ENCODE assay signal across 8 cellular contexts in the genomic region with DNA sequence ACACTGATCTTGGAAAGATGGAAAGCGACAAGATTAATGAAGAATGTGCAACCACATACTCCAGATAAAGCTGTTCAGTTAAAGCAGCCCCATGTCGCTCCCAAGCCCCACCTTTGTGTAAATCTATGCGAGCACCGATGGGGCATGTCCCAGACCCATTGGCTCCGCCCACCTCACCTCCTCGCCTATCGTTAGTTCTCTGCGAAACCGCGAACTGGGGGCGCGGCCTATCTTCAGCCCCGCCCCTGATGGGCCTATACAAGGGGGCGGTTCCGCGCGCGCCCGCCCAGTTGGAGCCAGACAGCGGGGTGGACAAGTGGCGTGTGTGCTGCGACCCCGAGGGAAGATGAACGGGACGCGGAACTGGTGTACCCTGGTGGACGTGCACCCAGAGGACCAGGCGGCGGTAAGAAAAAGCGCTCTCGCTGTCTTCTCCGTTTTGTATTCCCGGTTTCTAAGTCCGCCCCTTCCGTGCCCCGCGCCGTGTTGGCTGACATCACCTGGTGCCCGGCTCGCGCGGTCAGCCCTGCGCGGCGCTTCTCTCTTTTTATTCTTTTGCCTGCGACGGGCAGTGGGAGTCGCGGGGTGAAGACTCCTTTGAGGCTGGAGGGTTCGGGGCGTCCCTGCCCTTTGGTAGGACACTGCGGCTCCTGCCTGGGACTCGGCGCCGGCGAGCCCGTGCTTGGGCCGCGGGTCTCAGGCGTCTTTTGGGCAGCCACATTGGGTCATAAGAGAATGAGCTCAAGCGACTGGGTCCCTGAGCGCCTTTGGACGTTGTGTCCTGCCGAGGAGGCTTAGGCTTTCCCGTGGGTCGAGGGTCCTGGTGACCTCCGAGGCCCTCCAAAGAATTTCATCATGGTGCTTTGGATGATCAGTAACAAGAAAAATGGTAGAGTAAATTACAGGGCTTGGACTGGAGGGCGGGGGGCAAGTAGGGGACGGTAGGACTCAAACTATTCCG. TPM values are rescaled to one million over a fixed set of nuclear protein-coding genes. Genes with fewer than 3 reads are reported as not detected.
DNase-seq lines count a peak whose midpoint lies in the region; ATAC-seq and TF ChIP-seq lines count a peak whose summit lies in the region.

A gene with protein sequence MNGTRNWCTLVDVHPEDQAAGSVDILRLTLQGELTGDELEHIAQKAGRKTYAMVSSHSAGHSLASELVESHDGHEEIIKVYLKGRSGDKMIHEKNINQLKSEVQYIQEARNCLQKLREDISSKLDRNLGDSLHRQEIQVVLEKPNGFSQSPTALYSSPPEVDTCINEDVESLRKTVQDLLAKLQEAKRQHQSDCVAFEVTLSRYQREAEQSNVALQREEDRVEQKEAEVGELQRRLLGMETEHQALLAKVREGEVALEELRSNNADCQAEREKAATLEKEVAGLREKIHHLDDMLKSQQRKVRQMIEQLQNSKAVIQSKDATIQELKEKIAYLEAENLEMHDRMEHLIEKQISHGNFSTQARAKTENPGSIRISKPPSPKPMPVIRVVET (plus strand): TSS at position 289 of the 961 bp plus-strand sequence. CDS start 58 bp downstream, at position 347.

- CTCF ChIA-PET in IMR-90 (lab: Yijun Ruan, JAX), result interaction anchor here (0.6 to 1.1 kb wide), 3 partner anchors 99 to 194 kb away, joined by 3 to 4 read pairs (median 3); no protein-coding TSS in a partner anchor
- CTCF ChIA-PET in Panc1 (lab: Charles Lee), result interaction anchor here (0.7 to 0.8 kb wide), 2 partner anchors 29 to 53 kb away, joined by 4 read pairs; partner anchors contain the start of gene CGN
- CTCF ChIA-PET in naive thymus-derived CD4-positive, alpha-beta T cell (lab: Charles Lee), result interaction anchor here (0.6 to 0.7 kb wide), 2 partner anchors 60 to 96 kb away, joined by 3 read pairs; no protein-coding TSS in a partner anchor

- H3K4me3 ChIP-seq in IMR-90 (ENCODE audit: insufficient read depth, low read depth, low read length) (peak within 1 kb of the TSS; percentile 73), Panc1 (ENCODE audit: low read depth in 2 of 2, low read length in 2 of 2) (peak within 1 kb of the TSS; percentile 85 to 98)
- peak within 1 kb of the TSS; percentile 90 for H3K4me3 ChIP-seq in naive thymus-derived CD4-positive, alpha-beta T cell (ENCODE audit: low read length)

- peak within 1 kb of the TSS; percentile 51 for H2BK5ac ChIP-seq in IMR-90 (ENCODE audit: low read depth, low read length, poor library complexity, severe bottlenecking)

- H3K4ac ChIP-seq in IMR-90 (ENCODE audit: low read depth, low read length), result peak within 1 kb of the TSS; percentile 82

- H3K56ac ChIP-seq in IMR-90 (ENCODE audit: extremely low read depth, insufficient read depth, low read length), result peak within 1 kb of the TSS; percentile 66; the same call in 1 of the 2 replicates

- DNase-seq in DMS 273 (lab: John Stamatoyannopoulos, UW; ENCODE audit: unreplicated experiment), result peak; percentile 98
- DNase-seq in IMR-90, result peak; percentile 89
- DNase-seq in Panc1 (ENCODE audit: low read depth, low spot score), result peak; percentile 70
- peak; percentile 87 for DNase-seq in activated T-helper 1 cell treated with Interleukin-2 at 50 U/mL for 16 hours (ENCODE audit: low read depth)
- DNase-seq in fibroblast of gingiva (ENCODE audit: low read depth), result peak; percentile 75
- DNase-seq in naive thymus-derived CD4-positive, alpha-beta T cell, result peak; percentile 89 to 95 (median 93)
- DNase-seq in stimulated activated naive B cell treated with anti-CD40 and anti-IgM and Interleukin-4, amounts not matched to agents 10 μg/mL and 1 μg/mL and 100 μg/mL, for 72 hours, result peak; percentile 86

- H3K4me3 Mint-ChIP-seq in naive thymus-derived CD4-positive, alpha-beta T cell, result peak within 1 kb of the TSS; percentile 91 to 98 (median 97)
- peak within 1 kb of the TSS; percentile 92 to 95 for H3K4me3 Mint-ChIP-seq in stimulated activated naive B cell treated with anti-CD40 and anti-IgM and Interleukin-4, amounts not matched to agents 10 μg/mL and 1 μg/mL and 100 μg/mL, for 72 hours

- peaks cover 34% of the 10 kb centered on the region for H3K9me1 ChIP-seq in IMR-90 (ENCODE audit: insufficient read depth, low read length)

- intact Hi-C loops in IMR-90 (cut with micrococcal nuclease), result loop anchor here (2.0 to 10.0 kb wide), 3 partner anchors 82 to 294 kb away; partner anchors contain the start of genes C2CD4D, PI4KB, POGZ and RORC
- intact Hi-C loops in Panc1 (cut with micrococcal nuclease; ENCODE audit: unreplicated experiment), result loop anchor here (10.0 kb wide), 1 partner anchor 96 kb away; no protein-coding TSS in a partner anchor
- intact Hi-C loops in naive thymus-derived CD4-positive, alpha-beta T cell (cut with micrococcal nuclease), result loop anchor here (1.0 to 5.0 kb wide), 5 partner anchors 29 to 452 kb away; partner anchors contain the start of genes CGN (in 1 of the 2), S100A10 (in 1 of the 2) and SNX27 (in 1 of the 2)

- H2BK15ac ChIP-seq in IMR-90 (ENCODE audit: low read depth, low read length), result peak within 1 kb of the TSS; percentile 80; the same call in 1 of the 3 replicates

- H3K4me1 ChIP-seq in IMR-90 (ENCODE audit: control insufficient read depth, insufficient read depth, low read length) (peaks cover 28% of the 10 kb centered on the region), Panc1 (ENCODE audit: control insufficient read depth, insufficient read depth, low read length) (peaks cover 29% of the 10 kb centered on the region)
- H3K4me1 ChIP-seq in naive thymus-derived CD4-positive, alpha-beta T cell (ENCODE audit: control insufficient read depth in 2 of 2, insufficient read depth in 2 of 2, low read length in 2 of 2), result peaks cover 11 to 18% of the 10 kb centered on the region in 2 donors

- no peaks in the 10 kb centered on the region for H3K9me3 Mint-ChIP-seq in naive thymus-derived CD4-positive, alpha-beta T cell
- H3K9me3 Mint-ChIP-seq in stimulated activated naive B cell treated with anti-CD40 and anti-IgM and Interleukin-4, amounts not matched to agents 10 μg/mL and 1 μg/mL and 100 μg/mL, for 72 hours, result no peaks in the 10 kb centered on the region

- 0% methylated on average over 48 of the region's 70 CpGs; no CpG with 5 or more reads in 1 of the 2 experiments for WGBS in IMR-90 (ENCODE audit: extremely low coverage in 2 of 2, insufficient read length in 1 of 2), 2 experiments

- dilution Hi-C loops in IMR-90 (cut with HindIII; ENCODE audit: low sequenced_read_pairs, unreplicated experiment), result no loop called here

- peaks cover 12 to 31% (median 22%) of the 10 kb centered on the region in 7 donors for H3K4me1 Mint-ChIP-seq in naive thymus-derived CD4-positive, alpha-beta T cell
- peaks cover 13 to 24% of the 10 kb centered on the region in 2 donors for H3K4me1 Mint-ChIP-seq in stimulated activated naive B cell treated with anti-CD40 and anti-IgM and Interleukin-4, amounts not matched to agents 10 μg/mL and 1 μg/mL and 100 μg/mL, for 72 hours

- TF ChIP-seq CTCF in IMR-90 (conservative IDR thresholded peaks at IDR 0.05; ENCODE audit: low read depth, low read length) (no peak), Panc1 (IDR thresholded peaks at IDR 0.05) (no peak)

- H2AK9ac ChIP-seq in IMR-90 (replicated peaks; ENCODE audit: low read depth, low read length, poor library complexity), result peak within 1 kb of the TSS; percentile 93

- no peaks in the 10 kb centered on the region for H3K27me3 ChIP-seq in IMR-90 (ENCODE audit: control insufficient read depth, insufficient read depth, low read length)
- H3K27me3 ChIP-seq in Panc1 (ENCODE audit: control insufficient read depth, insufficient read depth, low read length), result no peaks in the 10 kb centered on the region
- no peaks in the 10 kb centered on the region for H3K27me3 ChIP-seq in naive thymus-derived CD4-positive, alpha-beta T cell (ENCODE audit: control insufficient read depth in 2 of 2, insufficient read depth in 2 of 2, low read length in 2 of 2)

- H2BK20ac ChIP-seq in IMR-90 (ENCODE audit: low read depth, low read length), result peak within 1 kb of the TSS; percentile 75

- H3K9ac ChIP-seq in IMR-90 (ENCODE audit: low read depth, low read length), result peak within 1 kb of the TSS; percentile 60

- H3K23ac ChIP-seq in IMR-90 (ENCODE audit: low read depth, low read length), result peak within 1 kb of the TSS; percentile 82

- H3K4me2 ChIP-seq in IMR-90 (ENCODE audit: low read depth, low read length), result peak within 1 kb of the TSS; percentile 83

- peak within 1 kb of the TSS; percentile 70 to 93 (median 89) for H3K27ac Mint-ChIP-seq in naive thymus-derived CD4-positive, alpha-beta T cell
- peak within 1 kb of the TSS; percentile 90 for H3K27ac Mint-ChIP-seq in stimulated activated naive B cell treated with anti-CD40 and anti-IgM and Interleukin-4, amounts not matched to agents 10 μg/mL and 1 μg/mL and 100 μg/mL, for 72 hours

- H3K14ac ChIP-seq in IMR-90 (replicated peaks; ENCODE audit: low read depth, low read length), result peak within 1 kb of the TSS; percentile 80

- H4K5ac ChIP-seq in IMR-90 (ENCODE audit: low read depth, low read length), result peak within 1 kb of the TSS; percentile 14

- H3K36me3 ChIP-seq in IMR-90 (ENCODE audit: control insufficient read depth, insufficient read depth, low read length) (no peaks in the 10 kb centered on the region), Panc1 (ENCODE audit: control insufficient read depth, insufficient read depth, low read length) (no peaks in the 10 kb centered on the region)
- H3K36me3 ChIP-seq in naive thymus-derived CD4-positive, alpha-beta T cell (ENCODE audit: control insufficient read depth in 2 of 3, insufficient read depth in 3 of 3, low read length in 3 of 3), result no peaks in the 10 kb centered on the region

- TF ChIP-seq RAD21 in IMR-90 (IDR thresholded peaks at IDR 0.05; ENCODE audit: low read length), result no peak

- H3K18ac ChIP-seq in IMR-90 (ENCODE audit: low read depth, low read length), result peak within 1 kb of the TSS; percentile 36

- H3K9me3 ChIP-seq in IMR-90 (ENCODE audit: control insufficient read depth, insufficient read depth, low read length) (no peaks in the 10 kb centered on the region), Panc1 (ENCODE audit: control insufficient read depth, insufficient read depth, low read depth, low read length) (no peaks in the 10 kb centered on the region)
- H3K9me3 ChIP-seq in naive thymus-derived CD4-positive, alpha-beta T cell (ENCODE audit: control insufficient read depth in 2 of 3, low read length in 3 of 3), result no peaks in the 10 kb centered on the region

- H3K27ac ChIP-seq in IMR-90 (ENCODE audit: insufficient read depth, low read length) (peak within 1 kb of the TSS; percentile 35), Panc1 (ENCODE audit: low read length) (peak within 1 kb of the TSS; percentile 87)
- peak within 1 kb of the TSS; percentile 71 for H3K27ac ChIP-seq in naive thymus-derived CD4-positive, alpha-beta T cell (ENCODE audit: low read depth, low read length)

- POLR2A ChIA-PET in IMR-90 (lab: Charles Lee; ENCODE audit: unreplicated experiment), result no interaction called here
- POLR2A ChIA-PET in Panc1 (lab: Charles Lee), result interaction anchor here (0.6 to 0.7 kb wide), 6 partner anchors 13 to 323 kb away, joined by 3 to 7 read pairs (median 4); partner anchors contain the start of gene POGZ
- POLR2A ChIA-PET in naive thymus-derived CD4-positive, alpha-beta T cell (lab: Charles Lee), result interaction anchor here (0.6 to 1.4 kb wide), 7 partner anchors 10 to 1653 kb away, joined by 3 to 6 read pairs (median 3); partner anchors contain the start of genes CGN, MRPL9 and SNX27

- peak; percentile 98 for TF ChIP-seq POLR2A in IMR-90 (IDR thresholded peaks at IDR 0.05; ENCODE audit: low read depth, low read length)

- peak within 1 kb of the TSS; percentile 19 to 59; a peak in 1 of 4 replicates for H4K8ac ChIP-seq in IMR-90 (ENCODE audit: low read depth in 2 of 2, low read length in 2 of 2)

- H3K36me3 Mint-ChIP-seq in naive thymus-derived CD4-positive, alpha-beta T cell, result no peaks in the 10 kb centered on the region
- no peaks in the 10 kb centered on the region for H3K36me3 Mint-ChIP-seq in stimulated activated naive B cell treated with anti-CD40 and anti-IgM and Interleukin-4, amounts not matched to agents 10 μg/mL and 1 μg/mL and 100 μg/mL, for 72 hours

- peak within 1 kb of the TSS; percentile 58 for H4K91ac ChIP-seq in IMR-90 (ENCODE audit: insufficient read depth, low read depth, low read length)

- peak within 1 kb of the TSS; percentile 61 for H2BK120ac ChIP-seq in IMR-90 (ENCODE audit: low read depth, low read length)

- H2AFZ ChIP-seq in IMR-90 (replicated peaks; ENCODE audit: low read length, poor library complexity), result peak within 1 kb of the TSS; percentile 92

- H3K27me3 Mint-ChIP-seq in naive thymus-derived CD4-positive, alpha-beta T cell, result peaks cover 6 to 24% (median 8%) of the 10 kb centered on the region in 5 donors
- peaks cover 10 to 24% of the 10 kb centered on the region in 2 donors for H3K27me3 Mint-ChIP-seq in stimulated activated naive B cell treated with anti-CD40 and anti-IgM and Interleukin-4, amounts not matched to agents 10 μg/mL and 1 μg/mL and 100 μg/mL, for 72 hours

- in situ Hi-C loops in IMR-90 (cut with MboI; ENCODE audit: low sequenced_read_pairs), result loop anchor here (10.0 kb wide), 1 partner anchor 454 kb away; the partner anchor contains the start of gene S100A10
- in situ Hi-C loops in Panc1 (cut with HindIII; ENCODE audit: low pct_unique_long_range_greater_than_20kb, low sequenced_read_pairs), result no loop called here

- peak within 1 kb of the TSS; percentile 54 for H2AK5ac ChIP-seq in IMR-90 (ENCODE audit: low read depth, low read length)

- H4K20me1 ChIP-seq in IMR-90 (ENCODE audit: insufficient read depth, low read length), result peaks cover 16% of the 10 kb centered on the region

- BruUV-seq in IMR-90 (replicated peaks; lab: Mats Ljungman, UMichigan), result no TSS peak
- TSS peak; percentile 65 for BruUV-seq in Panc1 (replicated peaks; lab: Mats Ljungman, UMichigan)

- H3K79me1 ChIP-seq in IMR-90 (ENCODE audit: low read depth in 1 of 2, low read length in 2 of 2), result peaks cover 8 to 54% of the 10 kb centered on the region in 2 experiments; a peak in 3 of 4 replicates

- ATAC-seq in GM21528 (IDR thresholded peaks at IDR 0.05; ENCODE audit: low FRiP score, unreplicated experiment) (peak; percentile 94), IMR-90 (ENCODE audit: low read depth) (peak; percentile 86), Panc1 (peak; percentile 93)
- ATAC-seq in naive thymus-derived CD4-positive, alpha-beta T cell, result peak; percentile 100
- ATAC-seq in stimulated activated naive B cell treated with anti-CD40 and anti-IgM and Interleukin-4, amounts not matched to agents 10 μg/mL and 1 μg/mL and 100 μg/mL, for 72 hours (replicated peaks), result peak; percentile 98 to 99

RNA-seq across cellular contexts. Expression of the gene that starts here (rescaled TPM):
- total RNA-seq in IMR-90 (2012; rRNA removed) (30.3 and 33.3 TPM in 2 replicates), Panc1 (2021; ENCODE audit: unreplicated experiment) (66.4 TPM)
- polyA plus RNA-seq in IMR-90 (2012; rRNA removed), result 18.4 and 21.2 TPM in 2 replicates
- 9.3 and 11.8 TPM in 2 replicates for polyA plus RNA-seq in IMR-90 (2012; cell fraction: cytosol; rRNA removed)
- 21.8 and 50.3 TPM in 2 replicates for polyA plus RNA-seq in IMR-90 (2012; cell fraction: nucleus; rRNA removed; ENCODE audit: low replicate concordance)
- 68.5 TPM for polyA plus RNA-seq in Panc1 (2012; ENCODE audit: insufficient read length)
- 1 to 10 TPM in 4 of 5 experiments, under 1 TPM in 1; 0.92 to 4.8 (median 3.4) TPM for total RNA-seq in naive thymus-derived CD4-positive, alpha-beta T cell
- 1 to 10 TPM; 2.2 to 3.1 TPM for polyA plus RNA-seq in naive thymus-derived CD4-positive, alpha-beta T cell

Comparison
In these comparisons a context has a peak if more than half of its experiments do, and no peak if none do; other contexts are left out.
1. Peak in every context shown above with its lines: DNase-seq, ATAC-seq, H3K4me3 ChIP-seq and H3K27ac ChIP-seq.
2. H3K27ac ChIP-seq: peak in every context shown above with its lines; median percentile 87 in Panc1; 71 in naive thymus-derived CD4-positive, alpha-beta T cell; 35 in IMR-90.